ENCODE assay signal across 19 cellular contexts in the genomic region with DNA sequence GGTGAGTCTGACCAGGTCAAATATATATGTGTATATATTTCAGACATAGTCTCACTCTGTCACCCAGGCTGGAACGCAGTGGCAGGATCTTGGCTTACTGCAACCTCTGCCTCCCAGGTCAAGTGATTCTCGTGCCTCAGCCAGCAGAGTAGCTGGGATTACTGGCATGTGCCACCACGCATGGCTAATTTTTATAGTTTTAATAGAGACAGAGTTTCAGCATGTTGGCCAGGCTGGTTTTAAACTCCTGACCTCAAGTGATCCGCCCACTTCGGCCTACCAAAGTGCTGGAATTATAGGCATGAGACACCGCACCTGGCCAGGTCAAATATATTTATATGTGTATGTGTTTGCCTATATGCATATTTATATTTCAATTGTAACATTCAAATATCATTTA.
"Had no signal": no experiment of that assay in that cellular context is flagged by ENCODE, and none has a peak within 500 bp of the region (broad histone marks: within the 10 kb centered on the region; RNA-seq: fewer than 3 reads in every experiment).

No MANE protein-coding gene starts in this region.

- ATAC-seq: activated CD8-positive, alpha-beta T cell treated with anti-CD3 and anti-CD28 coated beads for 36 hours; activated T-cell treated with anti-CD3 and anti-CD28 coated beads, Interleukin-2, amount 50 U/mL, for 4 hours; activated T-helper 17 cell treated with anti-CD3 and anti-CD28 coated beads, Interleukin-2, amount 50 U/mL, for 72 hours; foreskin keratinocyte; heart right ventricle; right lobe of liver; stimulated activated effector memory CD8-positive, alpha-beta T cell treated with anti-CD3 and anti-CD28 coated beads, Interleukin-12 subunit alpha, Interleukin-12 subunit beta, amount 100 ng/mL, for 72 hours; WTC11 had no signal

- H3K36me3 ChIP-seq: esophagus muscularis mucosa, heart right ventricle, right lobe of liver, thoracic aorta, uterus had no signal

- H3K27me3 ChIP-seq: esophagus muscularis mucosa, foreskin keratinocyte, heart right ventricle, right lobe of liver, uterus had no signal

- H3K27ac ChIP-seq: esophagus muscularis mucosa, foreskin keratinocyte, heart right ventricle, parathyroid adenoma, right lobe of liver, skin epidermis, thoracic aorta, uterus had no signal

- H3K9me3 ChIP-seq: esophagus muscularis mucosa, heart right ventricle, right lobe of liver, thoracic aorta, uterus had no signal

- H3K4me3 ChIP-seq: esophagus muscularis mucosa, heart right ventricle, right lobe of liver, skin epidermis, thoracic aorta, uterus had no signal

- DNase-seq: activated CD4-positive, alpha-beta T cell treated with anti-CD3 and anti-CD28 coated beads, Interleukin-2, amount 50 U/mL, for 1 hour; activated CD8-positive, alpha-beta T cell treated with anti-CD3 and anti-CD28 coated beads for 36 hours; activated T-cell treated with anti-CD3 and anti-CD28 coated beads, Interleukin-2, amount 50 U/mL, for 4 hours; endodermal cell; foreskin keratinocyte; heart right ventricle; mammary epithelial cell; naive B cell; nucleus accumbens; right lobe of liver; stimulated activated CD4-positive, alpha-beta T cell treated with anti-CD3 and anti-CD28 coated beads, Interleukin-4, amount 100 ng/mL, for 24 hours; uterus had no signal

- H3K4me1 ChIP-seq: foreskin keratinocyte, parathyroid adenoma, right lobe of liver, uterus had no signal
